In genomic region chr9:23799521-23799920, GRCh38 we compare ENCODE assay signal across 35 cellular contexts. TPM values are rescaled to one million over a fixed set of nuclear protein-coding genes. Genes with fewer than 3 reads are reported as not detected.
"Had no signal": no experiment of that assay in that cellular context is flagged by ENCODE, and none has a peak within 500 bp of the region (broad histone marks: within the 10 kb centered on the region; RNA-seq: fewer than 3 reads in every experiment).

No MANE protein-coding gene starts in this region.

- H3K9me3 ChIP-seq: esophagus muscularis mucosa, gastrocnemius medialis, heart right ventricle had no signal

- H3K4me3 ChIP-seq: coronary artery, dorsolateral prefrontal cortex, esophagus muscularis mucosa, gastrocnemius medialis, heart right ventricle had no signal

- H3K27me3 Mint-ChIP-seq: activated CD4-positive, alpha-beta memory T cell treated with anti-CD3 and anti-CD28 coated beads for 36 hours; activated CD4-positive, alpha-beta T cell treated with anti-CD3 and anti-CD28 coated beads for 36 hours; activated CD4-positive, alpha-beta T cell treated with anti-CD3 and anti-CD28 coated beads, Interleukin-2, amount 10 ng/mL, durations not matched to agents 24 days and 14 days; activated CD8-positive, alpha-beta memory T cell treated with anti-CD3 and anti-CD28 coated beads, Interleukin-2, amount 10 ng/mL, durations not matched to agents 7 days and 5 days; activated naive CD8-positive, alpha-beta T cell; central memory CD8-positive, alpha-beta T cell; dendritic cell treated with granulocyte-macrophage colony-stimulating factor and Interleukin-4, amounts not matched to agents 40 ng/mL and 50 ng/mL, for 4 days; effector memory CD8-positive, alpha-beta T cell; T-helper 17 cell had no signal

- H3K27ac Mint-ChIP-seq: activated CD4-positive, alpha-beta memory T cell treated with anti-CD3 and anti-CD28 coated beads for 36 hours; activated CD4-positive, alpha-beta T cell treated with anti-CD3 and anti-CD28 coated beads for 36 hours; activated CD4-positive, alpha-beta T cell treated with anti-CD3 and anti-CD28 coated beads, Interleukin-2, amount 10 ng/mL, durations not matched to agents 24 days and 14 days; activated CD8-positive, alpha-beta memory T cell treated with anti-CD3 and anti-CD28 coated beads, Interleukin-2, amount 10 ng/mL, durations not matched to agents 7 days and 5 days; activated CD8-positive, alpha-beta T cell treated with anti-CD3 and anti-CD28 coated beads, Interleukin-2, amount 10 ng/mL, durations not matched to agents 7 days and 5 days; activated naive CD8-positive, alpha-beta T cell; activated T-cell treated with anti-CD3 and anti-CD28 coated beads, Interleukin-2, amount 50 U/mL, for 72 hours; dendritic cell treated with granulocyte-macrophage colony-stimulating factor and Interleukin-4, amounts not matched to agents 40 ng/mL and 50 ng/mL, for 4 days; effector memory CD8-positive, alpha-beta T cell; T-helper 17 cell; T-helper 2 cell treated with Interferon-gamma antibody and Interleukin-4, amounts not matched to agents 5 μg/mL and 100 μg/mL, for 36 hours had no signal

- ATAC-seq: activated CD4-positive, alpha-beta T cell treated with anti-CD3 and anti-CD28 coated beads for 36 hours; activated CD8-positive, alpha-beta memory T cell treated with anti-CD3 and anti-CD28 coated beads, Interleukin-2, amount 10 ng/mL, durations not matched to agents 7 days and 5 days; activated CD8-positive, alpha-beta T cell treated with anti-CD3 and anti-CD28 coated beads, Interleukin-2, amount 10 ng/mL, durations not matched to agents 7 days and 5 days; activated T-cell treated with anti-CD3 and anti-CD28 coated beads, Interleukin-2, amount 50 U/mL, for 72 hours; effector memory CD8-positive, alpha-beta T cell; foreskin keratinocyte; gastrocnemius medialis; heart right ventricle; T-helper 17 cell had no signal

- H3K36me3 Mint-ChIP-seq: activated CD4-positive, alpha-beta memory T cell treated with anti-CD3 and anti-CD28 coated beads for 36 hours; activated CD8-positive, alpha-beta memory T cell treated with anti-CD3 and anti-CD28 coated beads, Interleukin-2, amount 10 ng/mL, durations not matched to agents 7 days and 5 days; activated naive CD8-positive, alpha-beta T cell had no signal

- H3K36me3 ChIP-seq: brain microvascular endothelial cell, esophagus muscularis mucosa, gastrocnemius medialis, heart right ventricle, WERI-Rb-1 had no signal

- H3K27ac ChIP-seq: brain microvascular endothelial cell, coronary artery, dorsolateral prefrontal cortex, esophagus muscularis mucosa, foreskin keratinocyte, gastrocnemius medialis, heart right ventricle, WERI-Rb-1 had no signal

- H3K4me3 Mint-ChIP-seq: activated CD4-positive, alpha-beta memory T cell treated with anti-CD3 and anti-CD28 coated beads for 36 hours; activated CD4-positive, alpha-beta T cell treated with anti-CD3 and anti-CD28 coated beads for 36 hours; activated CD4-positive, alpha-beta T cell treated with anti-CD3 and anti-CD28 coated beads, Interleukin-2, amount 10 ng/mL, durations not matched to agents 24 days and 14 days; activated CD8-positive, alpha-beta memory T cell treated with anti-CD3 and anti-CD28 coated beads, Interleukin-2, amount 10 ng/mL, durations not matched to agents 7 days and 5 days; activated CD8-positive, alpha-beta T cell treated with anti-CD3 and anti-CD28 coated beads, Interleukin-2, amount 10 ng/mL, durations not matched to agents 7 days and 5 days; activated naive CD8-positive, alpha-beta T cell; activated T-cell treated with anti-CD3 and anti-CD28 coated beads, Interleukin-2, amount 50 U/mL, for 72 hours; central memory CD8-positive, alpha-beta T cell; dendritic cell treated with granulocyte-macrophage colony-stimulating factor and Interleukin-4, amounts not matched to agents 40 ng/mL and 50 ng/mL, for 4 days; effector memory CD8-positive, alpha-beta T cell; T-helper 17 cell; T-helper 2 cell treated with Interferon-gamma antibody and Interleukin-4, amounts not matched to agents 5 μg/mL and 100 μg/mL, for 36 hours had no signal

- H3K27me3 ChIP-seq: brain microvascular endothelial cell, dorsolateral prefrontal cortex, esophagus muscularis mucosa, foreskin keratinocyte, gastrocnemius medialis, heart right ventricle had no signal

- H3K9me3 Mint-ChIP-seq: dendritic cell treated with granulocyte-macrophage colony-stimulating factor and Interleukin-4, amounts not matched to agents 40 ng/mL and 50 ng/mL, for 4 days had no signal

- H3K4me1 ChIP-seq: esophagus muscularis mucosa, gastrocnemius medialis, heart right ventricle had no signal

- H3K4me1 Mint-ChIP-seq: activated CD4-positive, alpha-beta T cell treated with anti-CD3 and anti-CD28 coated beads for 36 hours; activated CD4-positive, alpha-beta T cell treated with anti-CD3 and anti-CD28 coated beads, Interleukin-2, amount 10 ng/mL, durations not matched to agents 24 days and 14 days; activated CD8-positive, alpha-beta memory T cell treated with anti-CD3 and anti-CD28 coated beads, Interleukin-2, amount 10 ng/mL, durations not matched to agents 7 days and 5 days; central memory CD8-positive, alpha-beta T cell; T-helper 17 cell had no signal

- DNase-seq: activated CD4-positive, alpha-beta memory T cell treated with anti-CD3 and anti-CD28 coated beads for 36 hours; activated CD4-positive, alpha-beta T cell treated with anti-CD3 and anti-CD28 coated beads for 36 hours; activated CD4-positive, alpha-beta T cell treated with anti-CD3 and anti-CD28 coated beads, Interleukin-2, amount 10 ng/mL, durations not matched to agents 24 days and 14 days; activated CD4-positive, CD25-positive, alpha-beta regulatory T cell; activated CD4-positive, CD25-positive, alpha-beta regulatory T cell treated with anti-CD3 and anti-CD28 coated beads, Interleukin-2, amount 50 U/mL, for 72 hours; activated CD8-positive, alpha-beta memory T cell treated with anti-CD3 and anti-CD28 coated beads, Interleukin-2, amount 10 ng/mL, durations not matched to agents 7 days and 5 days; activated CD8-positive, alpha-beta memory T cell treated with anti-CD3 and anti-CD28 coated beads, Interleukin-2, amount 50 U/mL, for 4 hours; activated CD8-positive, alpha-beta T cell treated with anti-CD3 and anti-CD28 coated beads, Interleukin-2, amount 10 ng/mL, durations not matched to agents 7 days and 5 days; activated effector memory CD4-positive, alpha-beta T cell treated with Interleukin-2 at 50 U/mL for 16 hours; activated gamma-delta T cell treated with Interleukin-2 at 50 U/mL for 16 hours; activated naive CD4-positive, alpha-beta T cell treated with anti-CD3 and anti-CD28 coated beads, Interleukin-2, amount 50 U/mL, for 16 hours; activated naive CD4-positive, alpha-beta T cell treated with Interleukin-2 at 50 U/mL for 16 hours; activated T-cell treated with anti-CD3 and anti-CD28 coated beads, Interleukin-2, amount 50 U/mL, for 1 hour; activated T-cell treated with anti-CD3 and anti-CD28 coated beads, Interleukin-2, amount 50 U/mL, for 72 hours; amniotic stem cell; anterior cingulate cortex; brain microvascular endothelial cell; dorsolateral prefrontal cortex; effector CD4-positive, alpha-beta T cell; effector memory CD8-positive, alpha-beta T cell; erythroblast; foreskin keratinocyte; gastrocnemius medialis; heart right ventricle; T-helper 1 cell; T-helper 17 cell; T1000; WERI-Rb-1 had no signal

RNA-seq across cellular contexts. Expression of gene ELAVL2, which starts 26.5 kb away (rescaled TPM):
- total RNA-seq: activated CD4-positive, alpha-beta memory T cell treated with anti-CD3 and anti-CD28 coated beads for 36 hours; activated CD4-positive, alpha-beta T cell treated with anti-CD3 and anti-CD28 coated beads for 36 hours; activated CD4-positive, alpha-beta T cell treated with anti-CD3 and anti-CD28 coated beads, Interleukin-2, amount 10 ng/mL, durations not matched to agents 24 days and 14 days; activated CD8-positive, alpha-beta memory T cell treated with anti-CD3 and anti-CD28 coated beads for 36 hours; activated CD8-positive, alpha-beta memory T cell treated with anti-CD3 and anti-CD28 coated beads, Interleukin-2, amount 10 ng/mL, durations not matched to agents 7 days and 5 days; activated CD8-positive, alpha-beta T cell treated with anti-CD3 and anti-CD28 coated beads, Interleukin-2, amount 10 ng/mL, durations not matched to agents 7 days and 5 days; activated T-cell treated with anti-CD3 and anti-CD28 coated beads, Interleukin-2, amount 50 U/mL, for 72 hours; gastrocnemius medialis; T-helper 17 cell had no signal
